Comparison of ENCODE assay signal across 10 cellular contexts in the genomic region with DNA sequence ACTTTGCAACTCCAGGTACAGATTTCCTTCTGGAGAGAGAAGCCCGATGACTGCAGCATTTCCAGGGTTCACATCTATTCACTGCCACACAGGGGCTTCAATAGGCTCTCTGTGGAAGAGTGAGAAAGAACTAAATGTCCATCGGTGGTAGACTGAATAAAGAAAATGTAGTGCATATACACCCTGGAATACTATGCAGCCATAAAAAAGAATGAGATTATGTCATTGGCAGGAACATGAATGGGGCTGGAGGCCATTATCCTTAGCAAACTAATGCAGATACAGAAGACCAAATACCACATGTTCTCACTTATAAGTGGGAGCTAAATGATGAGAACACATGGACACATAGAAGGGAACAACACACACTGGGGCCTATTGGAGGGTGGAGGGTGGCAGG. TPM values are rescaled to one million over a fixed set of nuclear protein-coding genes. Genes with fewer than 3 reads are reported as not detected.
"Had no signal": no experiment of that assay in that cellular context is flagged by ENCODE, and none has a peak within 500 bp of the region (broad histone marks: within the 10 kb centered on the region; RNA-seq: fewer than 3 reads in every experiment).

No MANE protein-coding gene starts in this region.

RNA-seq across cellular contexts. Expression of a gene that starts 53.6 kb away (rescaled TPM):
- total RNA-seq: activated B cell treated with CpG ODN at 0.5 μM for 24 hours; activated CD4-positive, alpha-beta memory T cell treated with anti-CD3 and anti-CD28 coated beads, Interleukin-2, amount 10 ng/mL, durations not matched to agents 7 days and 5 days; activated CD4-positive, alpha-beta T cell treated with anti-CD3 and anti-CD28 coated beads, Interleukin-2, amount 10 ng/mL, durations not matched to agents 7 days and 5 days; activated CD8-positive, alpha-beta memory T cell treated with anti-CD3 and anti-CD28 coated beads for 36 hours; activated CD8-positive, alpha-beta T cell treated with anti-CD3 and anti-CD28 coated beads for 36 hours; activated CD8-positive, alpha-beta T cell treated with anti-CD3 and anti-CD28 coated beads, Interleukin-2, amount 10 ng/mL, durations not matched to agents 7 days and 5 days; T-cell; T-helper 1 cell treated with Interleukin-12 subunit alpha and Interleukin-12 subunit beta and Interleukin-4 antibody, amounts not matched to agents 30 ng/mL and 1 ng/mL, for 36 hours; T-helper 17 cell; T-helper 2 cell treated with Interferon-gamma antibody and Interleukin-4, amounts not matched to agents 100 ng/mL and 5 ng/mL, for 36 hours had no signal
